Comparison of ENCODE assay signal across 11 cellular contexts in genomic region chr1:167360120-167360519, GRCh38.
"Had no signal": no experiment of that assay in that cellular context is flagged by ENCODE, and none has a peak within 500 bp of the region (broad histone marks: within the 10 kb centered on the region; RNA-seq: fewer than 3 reads in every experiment).

No MANE protein-coding gene starts in this region.

- H3K9me3 ChIP-seq: pancreas had no signal

- H3K27me3 ChIP-seq: cardiac muscle cell, hepatocyte, pancreas had no signal

- H2AFZ ChIP-seq: hepatocyte had no signal

- H3K27ac ChIP-seq: cardiac muscle cell, coronary artery, hepatocyte, pancreas had no signal

- H3K4me3 ChIP-seq: cardiac muscle cell, coronary artery, hepatocyte, pancreas had no signal

- ATAC-seq: activated naive CD4-positive, alpha-beta T cell treated with anti-CD3 and anti-CD28 coated beads, Interleukin-2, amount 50 U/mL, for 72 hours; pancreas had no signal

- H3K36me3 ChIP-seq: cardiac muscle cell, pancreas had no signal

- H3K4me1 ChIP-seq: pancreas had no signal

- DNase-seq: activated CD4-positive, alpha-beta T cell treated with anti-CD3 and anti-CD28 coated beads, Interleukin-2, amount 50 U/mL, for 1 hour; effector CD4-positive, alpha-beta T cell; kidney glomerular epithelial cell; pancreas; stimulated activated CD4-positive, alpha-beta T cell treated with anti-CD3 and anti-CD28 coated beads, Interleukin-2, amount 100 ng/mL, for 48 hours; stimulated activated naive CD4-positive, alpha-beta T cell treated with Interleukin-2 at 50 U/mL for 16 hours; trophoblast cell had no signal

- H3K4me2 ChIP-seq: hepatocyte had no signal
